ENCODE assay signal across 27 cellular contexts in the genomic region with DNA sequence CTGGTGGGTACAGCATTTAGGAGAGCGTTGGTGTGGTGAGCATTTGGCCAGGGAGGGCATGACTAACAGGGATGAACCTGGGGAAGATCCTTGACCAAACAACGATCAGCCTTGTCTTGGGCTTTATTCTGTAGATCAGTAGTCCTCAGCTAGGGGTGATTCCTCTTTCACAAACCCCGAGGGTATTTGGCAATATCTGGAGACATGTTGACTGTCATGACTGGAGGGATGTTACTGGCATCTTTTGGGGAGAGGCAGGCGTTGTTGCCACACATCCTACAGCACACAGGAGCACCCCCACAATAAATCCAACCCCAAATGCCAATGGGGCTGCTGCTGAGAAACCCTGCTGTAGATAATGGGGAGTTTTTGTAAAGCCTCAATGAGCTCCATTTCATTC. TPM values are rescaled to one million over a fixed set of nuclear protein-coding genes. Genes with fewer than 3 reads are reported as not detected.
DNase-seq lines count a peak whose midpoint lies in the region; ATAC-seq and TF ChIP-seq lines count a peak whose summit lies in the region.
"Had no signal": no experiment of that assay in that cellular context is flagged by ENCODE, and none has a peak within 500 bp of the region (broad histone marks: within the 10 kb centered on the region; RNA-seq: fewer than 3 reads in every experiment).

No MANE protein-coding gene starts in this region.

- H3K9me3 ChIP-seq in parathyroid adenoma (ENCODE audit: control insufficient read depth, low read length) (no peaks in the 10 kb centered on the region), left lung (no peaks in the 10 kb centered on the region)
- H3K9me3 ChIP-seq: BE2C, SJCRH30 had no signal

- peaks cover 34% of the 10 kb centered on the region for H3K36me3 Mint-ChIP-seq in activated naive CD4-positive, alpha-beta T cell treated with anti-CD3 and anti-CD28 coated beads, Interleukin-2, amount 50 U/mL, for 24 hours
- peaks cover 41% of the 10 kb centered on the region for H3K36me3 Mint-ChIP-seq in central memory CD8-positive, alpha-beta T cell (ENCODE audit: insufficient read depth)

- no peak overlapping the region for H3K4me2 ChIP-seq in parathyroid adenoma (ENCODE audit: low read length)

- no peak for DNase-seq in activated naive CD4-positive, alpha-beta T cell (lab: John Stamatoyannopoulos, UW)
- DNase-seq in MV-4-11 (lab: John Stamatoyannopoulos, UW) (peak; percentile 79), left lung (no peak), KG1 (lab: John Stamatoyannopoulos, UW) (no peak)
- DNase-seq in central memory CD8-positive, alpha-beta T cell (ENCODE audit: low spot score in 2 of 2) = no peak
- DNase-seq: activated CD4-positive, CD25-positive, alpha-beta regulatory T cell treated with anti-CD3 and anti-CD28 coated beads, Interleukin-2, amount 50 U/mL, for 72 hours; activated CD8-positive, alpha-beta T cell treated with anti-CD3 and anti-CD28 coated beads for 36 hours; activated gamma-delta T cell; BE2C; brain microvascular endothelial cell; Calu3; effector CD8-positive, alpha-beta T cell; midbrain; NCI-H1048; NCI-H1694; NCI-H2171 treated with DMSO at 0.1 percent for 48 hours; NCI-H524 treated with DMSO at 0.1 percent for 48 hours; NK-92 treated with Interleukin-12 subunit alpha and Interleukin-12 subunit beta, amount 100 ng/mL, for 24 hours; SJCRH30; stimulated activated CD4-positive, alpha-beta T cell treated with anti-CD3 and anti-CD28 coated beads, Interleukin-2, amount 100 ng/mL, for 24 hours; T-helper 1 cell; trophoblast cell had no signal

- ATAC-seq in central memory CD8-positive, alpha-beta T cell (replicated peaks; ENCODE audit: extremely low read depth, poor library complexity, severe bottlenecking) = no peak
- ATAC-seq in left lung = no peak
- no peak for ATAC-seq in GM18520 (IDR thresholded peaks at IDR 0.05; ENCODE audit: unreplicated experiment)
- ATAC-seq: activated CD8-positive, alpha-beta T cell treated with anti-CD3 and anti-CD28 coated beads for 36 hours; Panc1 had no signal

- H3K36me3 ChIP-seq in parathyroid adenoma (ENCODE audit: control insufficient read depth, insufficient read depth, low read length) (peaks cover 3% of the 10 kb centered on the region), left lung (peaks cover 0 to 74% of the 10 kb centered on the region in 2 donors)
- H3K36me3 ChIP-seq: BE2C had no signal

- no peak overlapping the region for H3K4me3 ChIP-seq in parathyroid adenoma (ENCODE audit: low read depth, low read length)
- H3K4me3 ChIP-seq in left lung = no peak overlapping the region
- H3K4me3 ChIP-seq: SJCRH30 had no signal

- H3K4me3 Mint-ChIP-seq in activated naive CD4-positive, alpha-beta T cell treated with anti-CD3 and anti-CD28 coated beads, Interleukin-2, amount 50 U/mL, for 24 hours = no peak overlapping the region
- H3K4me3 Mint-ChIP-seq in central memory CD8-positive, alpha-beta T cell = no peak overlapping the region
- H3K4me3 Mint-ChIP-seq: activated CD8-positive, alpha-beta T cell treated with anti-CD3 and anti-CD28 coated beads for 36 hours; nephron had no signal

- H3K4me1 ChIP-seq in parathyroid adenoma (peaks cover 5% of the 10 kb centered on the region), left lung (peaks cover 0 to 11% of the 10 kb centered on the region in 2 donors)
- H3K4me1 ChIP-seq: BE2C, SJCRH30 had no signal

- H3K27me3 ChIP-seq in parathyroid adenoma (ENCODE audit: control insufficient read depth, insufficient read depth, low read length) (no peaks in the 10 kb centered on the region), left lung (no peaks in the 10 kb centered on the region)
- H3K27me3 ChIP-seq: BE2C, brain microvascular endothelial cell, SJCRH30 had no signal

- no peak overlapping the region for H2AFZ ChIP-seq in parathyroid adenoma

- TF ChIP-seq CTCF in parathyroid adenoma (IDR thresholded peaks at IDR 0.05) (no peak), left lung (IDR thresholded peaks at IDR 0.05) (no peak)

- no peak overlapping the region for H3K9ac ChIP-seq in parathyroid adenoma

- H3K27ac ChIP-seq in parathyroid adenoma = peak overlapping the region; percentile 49
- peak overlapping the region in 1 of 2 donors; percentile 46 for H3K27ac ChIP-seq in left lung
- H3K27ac ChIP-seq: brain microvascular endothelial cell, SJCRH30 had no signal

- intact Hi-C loops in left lung (cut with DNase I) = no loop called here

- H3K27me3 Mint-ChIP-seq in activated naive CD4-positive, alpha-beta T cell treated with anti-CD3 and anti-CD28 coated beads, Interleukin-2, amount 50 U/mL, for 24 hours = no peaks in the 10 kb centered on the region
- no peaks in the 10 kb centered on the region for H3K27me3 Mint-ChIP-seq in central memory CD8-positive, alpha-beta T cell
- H3K27me3 Mint-ChIP-seq: activated CD8-positive, alpha-beta T cell treated with anti-CD3 and anti-CD28 coated beads for 36 hours had no signal

- H3K27ac Mint-ChIP-seq in activated naive CD4-positive, alpha-beta T cell treated with anti-CD3 and anti-CD28 coated beads, Interleukin-2, amount 50 U/mL, for 24 hours = peak overlapping the region; percentile 64
- H3K27ac Mint-ChIP-seq in central memory CD8-positive, alpha-beta T cell (ENCODE audit: low read depth) = peak overlapping the region; percentile 12
- H3K27ac Mint-ChIP-seq: nephron had no signal

- H3K4me1 Mint-ChIP-seq in activated naive CD4-positive, alpha-beta T cell treated with anti-CD3 and anti-CD28 coated beads, Interleukin-2, amount 50 U/mL, for 24 hours = peaks cover 53% of the 10 kb centered on the region
- H3K4me1 Mint-ChIP-seq in central memory CD8-positive, alpha-beta T cell = peaks cover 31% of the 10 kb centered on the region
- H3K4me1 Mint-ChIP-seq: nephron had no signal

- H3K9me3 Mint-ChIP-seq in activated naive CD4-positive, alpha-beta T cell treated with anti-CD3 and anti-CD28 coated beads, Interleukin-2, amount 50 U/mL, for 24 hours = no peaks in the 10 kb centered on the region
- H3K9me3 Mint-ChIP-seq in central memory CD8-positive, alpha-beta T cell = no peaks in the 10 kb centered on the region
- H3K9me3 Mint-ChIP-seq: activated CD8-positive, alpha-beta T cell treated with anti-CD3 and anti-CD28 coated beads for 36 hours; nephron had no signal

- peaks cover 6% of the 10 kb centered on the region for H3K79me2 ChIP-seq in parathyroid adenoma

RNA-seq across cellular contexts. Expression of gene OSTF1, which starts 43.9 kb away (rescaled TPM):
- total RNA-seq in left lung = 10 to 100 TPM; 62.4 to 94.7 TPM

RNA-seq across cellular contexts. Expression of gene NMRK1, which starts 44.3 kb away (rescaled TPM):
- total RNA-seq in left lung = 10 to 100 TPM; 26.0 to 29.1 TPM
